ENCODE assay signal across 30 cellular contexts in the genomic region with DNA sequence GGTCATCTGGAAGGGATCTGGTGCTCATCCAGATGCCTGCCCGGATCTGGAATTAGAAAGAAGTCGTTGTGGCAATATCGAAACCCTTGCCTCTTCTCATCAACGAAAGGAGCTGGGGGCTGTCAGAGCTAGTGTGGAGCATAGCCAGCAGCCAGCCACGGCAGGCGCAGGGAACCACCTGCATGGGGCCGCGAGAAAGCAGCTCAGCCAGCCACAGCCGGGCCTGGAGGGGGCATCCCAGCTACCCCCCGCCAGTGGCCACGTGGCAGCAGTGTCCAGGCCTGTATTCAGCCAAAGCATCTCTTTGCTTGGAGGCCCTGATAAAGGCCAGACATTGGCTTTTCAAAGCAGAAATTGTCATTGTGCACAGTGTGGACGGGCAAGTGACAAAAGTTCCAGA. TPM values are rescaled to one million over a fixed set of nuclear protein-coding genes. Genes with fewer than 3 reads are reported as not detected.
"Had no signal": no experiment of that assay in that cellular context is flagged by ENCODE, and none has a peak within 500 bp of the region (broad histone marks: within the 10 kb centered on the region; RNA-seq: fewer than 3 reads in every experiment).

No MANE protein-coding gene starts in this region.

- H3K27ac ChIP-seq: stomach, suprapubic skin, testis, thoracic aorta, thyroid gland, tibial artery, tibial nerve, transverse colon, upper lobe of left lung, upper lobe of right lung, uterus, vagina had no signal

- H3K4me1 ChIP-seq: stomach, suprapubic skin, testis, thyroid gland, tibial artery, tibial nerve, transverse colon, upper lobe of left lung, upper lobe of right lung, uterus, vagina had no signal

- DNase-seq: stimulated activated CD4-positive, alpha-beta T cell treated with anti-CD3 and anti-CD28 coated beads, Interleukin-2, amount 100 ng/mL, for 48 hours; stimulated activated CD4-positive, alpha-beta T cell treated with anti-CD3 and anti-CD28 coated beads, Interleukin-4, amount 100 ng/mL, for 1 hour; stimulated activated CD4-positive, alpha-beta T cell treated with anti-CD3 and anti-CD28 coated beads, Interleukin-4, amount 100 ng/mL, for 24 hours; stimulated activated CD4-positive, alpha-beta T cell treated with anti-CD3 and anti-CD28 coated beads, Interleukin-4, amount 100 ng/mL, for 4 hours; stimulated activated CD8-positive, alpha-beta memory T cell treated with anti-CD3 and anti-CD28 coated beads, Interleukin-4, amount 100 ng/mL, for 48 hours; stimulated activated naive B cell treated with anti-CD40 and anti-IgM and Interleukin-4, amounts not matched to agents 10 μg/mL and 1 μg/mL and 100 μg/mL, for 72 hours; stimulated activated naive CD4-positive, alpha-beta T cell; stimulated activated naive CD4-positive, alpha-beta T cell treated with Interleukin-2 at 50 U/mL for 16 hours; stimulated activated naive CD8-positive, alpha-beta T cell treated with anti-CD3 and anti-CD28 coated beads, Interleukin-15, amount 100 ng/mL, for 72 hours; stimulated activated naive CD8-positive, alpha-beta T cell treated with anti-CD3 and anti-CD28 coated beads, Interleukin-15, Interleukin-2, amounts not matched to agents 100 U/mL and 50 U/mL, for 24 hours; stomach; substantia nigra; testis; thyroid gland; tibial artery; transverse colon; trophoblast cell; upper lobe of right lung; uterus had no signal

- FAIRE-seq: urothelium cell line had no signal

- ATAC-seq: stimulated activated effector memory CD8-positive, alpha-beta T cell treated with anti-CD3 and anti-CD28 coated beads, Interleukin-12 subunit alpha, Interleukin-12 subunit beta, amount 100 ng/mL, for 72 hours; stimulated activated memory B cell treated with anti-CD40 and anti-IgM and Interleukin-4, amounts not matched to agents 10 μg/mL and 1 μg/mL and 100 μg/mL, for 72 hours; stimulated activated naive B cell treated with anti-CD40 and anti-IgM and Interleukin-4, amounts not matched to agents 10 μg/mL and 1 μg/mL and 100 μg/mL, for 72 hours; stimulated activated naive CD8-positive, alpha-beta T cell treated with anti-CD3 and anti-CD28 coated beads, Interleukin-15, amount 100 ng/mL, for 72 hours; stimulated activated naive CD8-positive, alpha-beta T cell treated with anti-CD3 and anti-CD28 coated beads, Interleukin-15, Interleukin-2, amounts not matched to agents 100 U/mL and 50 U/mL, for 24 hours; upper lobe of right lung had no signal

- H3K4me3 ChIP-seq: stomach, suprapubic skin, testis, thoracic aorta, thyroid gland, tibial artery, tibial nerve, transverse colon, upper lobe of left lung, upper lobe of right lung, uterus, vagina had no signal

- H3K36me3 ChIP-seq: stomach, suprapubic skin, thyroid gland, tibial artery, tibial nerve, transverse colon, upper lobe of left lung, upper lobe of right lung, uterus, vagina had no signal

- H3K9me3 ChIP-seq: stomach, suprapubic skin, testis, thoracic aorta, thyroid gland, tibial artery, tibial nerve, transverse colon, upper lobe of left lung, upper lobe of right lung, uterus, vagina had no signal

- H3K27me3 ChIP-seq: testis, thyroid gland, tibial nerve, transverse colon, upper lobe of left lung, uterus, vagina had no signal

RNA-seq across cellular contexts. Expression of a gene that starts 19.1 kb away (rescaled TPM):
- total RNA-seq: stomach, subcutaneous adipose tissue, suprapubic skin, thoracic aorta, thyroid gland, tibial nerve, transverse colon, upper lobe of left lung, upper lobe of right lung, ureter, urinary bladder, uterus, vagina had no signal
- polyA plus RNA-seq: stomach, urinary bladder had no signal
